10 cellular contexts compared by ENCODE assay signal in genomic region chr16:4515611-4516233, GRCh38. TPM values are rescaled to one million over a fixed set of nuclear protein-coding genes. Genes with fewer than 3 reads are reported as not detected.
DNase-seq lines count a peak whose midpoint lies in the region; ATAC-seq and TF ChIP-seq lines count a peak whose summit lies in the region.
"Had no signal": no experiment of that assay in that cellular context is flagged by ENCODE, and none has a peak within 500 bp of the region (broad histone marks: within the 10 kb centered on the region; RNA-seq: fewer than 3 reads in every experiment).

No MANE protein-coding gene starts in this region.

- peaks cover 29 to 41% of the 10 kb centered on the region in 2 donors for H3K4me1 ChIP-seq in muscle layer of duodenum (ENCODE audit: control insufficient read depth in 1 of 2, insufficient read depth in 2 of 2, low read length in 2 of 2)
- H3K4me1 ChIP-seq in foreskin keratinocyte = no peaks in the 10 kb centered on the region

- peaks cover 19% of the 10 kb centered on the region for H3K36me3 Mint-ChIP-seq in activated CD4-positive, alpha-beta memory T cell treated with anti-CD3 and anti-CD28 coated beads for 36 hours

- TF ChIP-seq CTCF in GM12864 (IDR thresholded peaks at IDR 0.05; ENCODE audit: low read depth, low read length, missing control alignments) (no peak), foreskin keratinocyte (conservative IDR thresholded peaks at IDR 0.05) (no peak)

- intact Hi-C loops in activated CD4-positive, alpha-beta memory T cell treated with anti-CD3 and anti-CD28 coated beads for 36 hours (cut with micrococcal nuclease) = no loop called here

- no peak overlapping the region for H3K4me3 ChIP-seq in GM12864 (ENCODE audit: low read depth, low read length)
- peak overlapping the region in 1 of 2 donors; percentile 7 for H3K4me3 ChIP-seq in muscle layer of duodenum (ENCODE audit: low read depth in 1 of 2, low read length in 2 of 2)
- H3K4me3 ChIP-seq: cardiac muscle cell had no signal

- H3K4me1 Mint-ChIP-seq in activated CD4-positive, alpha-beta memory T cell treated with anti-CD3 and anti-CD28 coated beads for 36 hours (ENCODE audit: low read depth) = peaks cover 34% of the 10 kb centered on the region

- H3K36me3 ChIP-seq in muscle layer of duodenum (ENCODE audit: control insufficient read depth in 1 of 2, insufficient read depth in 2 of 2, low read length in 2 of 2) = peaks cover 7 to 22% of the 10 kb centered on the region in 2 donors

- H3K9me3 Mint-ChIP-seq in activated CD4-positive, alpha-beta memory T cell treated with anti-CD3 and anti-CD28 coated beads for 36 hours = no peaks in the 10 kb centered on the region

- H3K4me3 Mint-ChIP-seq in activated CD4-positive, alpha-beta memory T cell treated with anti-CD3 and anti-CD28 coated beads for 36 hours = no peak overlapping the region

- peak overlapping the region; percentile 82 for H3K27ac Mint-ChIP-seq in activated CD4-positive, alpha-beta memory T cell treated with anti-CD3 and anti-CD28 coated beads for 36 hours

- H3K27me3 ChIP-seq in muscle layer of duodenum (ENCODE audit: low read depth, low read length) (no peaks in the 10 kb centered on the region), foreskin keratinocyte (no peaks in the 10 kb centered on the region)
- H3K27me3 ChIP-seq: cardiac muscle cell had no signal

- H3K9me3 ChIP-seq in muscle layer of duodenum (ENCODE audit: control insufficient read depth in 1 of 2, low read length in 2 of 2) = no peaks in the 10 kb centered on the region

- ATAC-seq in HG03108 (IDR thresholded peaks at IDR 0.05; ENCODE audit: unreplicated experiment) (peak; percentile 59), foreskin keratinocyte (no peak), GM19324 (IDR thresholded peaks at IDR 0.05; ENCODE audit: low FRiP score, unreplicated experiment) (no peak)

- H3K27ac ChIP-seq in muscle layer of duodenum (ENCODE audit: low read length) = peak overlapping the region; percentile 65
- no peak overlapping the region for H3K27ac ChIP-seq in foreskin keratinocyte
- H3K27ac ChIP-seq: cardiac muscle cell had no signal

- POLR2A ChIA-PET in activated CD4-positive, alpha-beta memory T cell treated with anti-CD3 and anti-CD28 coated beads for 36 hours (lab: Charles Lee) = interaction anchor here (1.2 kb wide), 1 partner anchor 40 kb away, joined by 3 read pairs; the partner anchor contains the start of gene HMOX2

- H3K27me3 Mint-ChIP-seq in activated CD4-positive, alpha-beta memory T cell treated with anti-CD3 and anti-CD28 coated beads for 36 hours = no peaks in the 10 kb centered on the region

- CTCF ChIA-PET in activated CD4-positive, alpha-beta memory T cell treated with anti-CD3 and anti-CD28 coated beads for 36 hours (lab: Charles Lee) = interaction anchor here (1.3 to 1.8 kb wide), 4 partner anchors 9 to 70 kb away, joined by 3 to 14 read pairs (median 9); no protein-coding TSS in a partner anchor

- peak; percentile 39 for DNase-seq in GM12864 (ENCODE audit: low read depth)
- no peak for DNase-seq in activated CD4-positive, alpha-beta memory T cell treated with anti-CD3 and anti-CD28 coated beads for 36 hours
- no peak for DNase-seq in DMS114 treated with DMSO at 0.1 percent for 48 hours (lab: John Stamatoyannopoulos, UW; ENCODE audit: unreplicated experiment)
- no peak for DNase-seq in foreskin keratinocyte
- no peak for DNase-seq in NCI-H2029 (lab: John Stamatoyannopoulos, UW)

RNA-seq across cellular contexts. Expression of gene CDIP1, which starts 22.9 kb away (rescaled TPM):
- total RNA-seq in activated CD4-positive, alpha-beta memory T cell treated with anti-CD3 and anti-CD28 coated beads for 36 hours = 10 to 100 TPM; 25.7 to 27.5 TPM
- 45.2 and 46.3 TPM in 2 replicates for total RNA-seq in foreskin keratinocyte
- 50.2 and 52.6 TPM in 2 replicates for polyA plus RNA-seq in foreskin keratinocyte

RNA-seq across cellular contexts. Expression of gene HMOX2, which starts 39.5 kb away (rescaled TPM):
- total RNA-seq in activated CD4-positive, alpha-beta memory T cell treated with anti-CD3 and anti-CD28 coated beads for 36 hours = 10 to 100 TPM; 69.1 to 76.0 TPM
- 140 and 152 TPM in 2 replicates for total RNA-seq in foreskin keratinocyte
- polyA plus RNA-seq in foreskin keratinocyte = 200 and 221 TPM in 2 replicates

RNA-seq across cellular contexts. Expression of gene C16orf96, which starts 40.4 kb away (rescaled TPM):
- total RNA-seq in activated CD4-positive, alpha-beta memory T cell treated with anti-CD3 and anti-CD28 coated beads for 36 hours = under 1 TPM; 0.07 to 0.17 TPM
- total RNA-seq in foreskin keratinocyte = not detected in 2 replicates
- polyA plus RNA-seq in foreskin keratinocyte = not detected in 2 replicates
- total RNA-seq: NCI-H460 had no signal

RNA-seq across cellular contexts. Expression of gene NMRAL1, which starts 41.3 kb away (rescaled TPM):
- 10 to 100 TPM; 50.5 to 55.0 TPM for total RNA-seq in activated CD4-positive, alpha-beta memory T cell treated with anti-CD3 and anti-CD28 coated beads for 36 hours
- total RNA-seq in foreskin keratinocyte = 75.5 and 75.9 TPM in 2 replicates
- 81.9 and 83.9 TPM in 2 replicates for polyA plus RNA-seq in foreskin keratinocyte
